Comparison of ENCODE assay signal across 8 cellular contexts in genomic region chr7:91264083-91264923, GRCh38. TPM values are rescaled to one million over a fixed set of nuclear protein-coding genes. Genes with fewer than 3 reads are reported as not detected.
A peak's percentile ranks its signal among the peaks of the same experiment; 100 is the strongest.
DNase-seq lines count a peak whose midpoint lies in the region; ATAC-seq, FAIRE-seq and TF ChIP-seq lines count a peak whose summit lies in the region.

Gene FZD1 (plus strand): TSS chr7:91264433. CDS start chr7:91264881, 448 bp downstream.

- FAIRE-seq in D721Med (lab: Jason Lieb, UNC): no peak

- no peaks in the 10 kb centered on the region for H4K20me1 ChIP-seq in fibroblast of lung (ENCODE audit: control insufficient read depth, extremely low read depth, insufficient read depth, low read length)

- H3K27me3 Mint-ChIP-seq in stimulated activated naive CD8-positive, alpha-beta T cell treated with anti-CD3 and anti-CD28 coated beads, Interleukin-15, Interleukin-2, amounts not matched to agents 100 ng/mL and 50 ng/mL, for 24 hours: peaks cover 64% of the 10 kb centered on the region

- H2AFZ ChIP-seq in fibroblast of lung (ENCODE audit: low read length): peak within 1 kb of the TSS; percentile 87

- H3K9ac ChIP-seq in fibroblast of lung (ENCODE audit: insufficient read depth, low read length): peak within 1 kb of the TSS; percentile 77

- TF ChIP-seq CTCF in D721Med (IDR thresholded peaks at IDR 0.05; ENCODE audit: insufficient read depth, missing control alignments) (no peak), fibroblast of lung (conservative IDR thresholded peaks at IDR 0.05 in 1 of 2, IDR thresholded peaks at IDR 0.05 in 1 of 2; ENCODE audit: low read depth in 1 of 2, low read length in 2 of 2) (peak in 1 of 2 donors; percentile 6)

- DNase-seq in D721Med (ENCODE audit: insufficient read length, low spot score) (peak; percentile 73), HPDE6-E6E7 (ENCODE audit: extremely low spot score) (peak; percentile 80), NCI-H774 (lab: John Stamatoyannopoulos, UW) (peak; percentile 98), activated T-cell treated with anti-CD3 and anti-CD28 coated beads for 24 hours (ENCODE audit: low read depth) (peak; percentile 60), fibroblast of lung (ENCODE audit: low read depth in 2 of 2) (peak; percentile 99)

- no peaks in the 10 kb centered on the region for H3K36me3 Mint-ChIP-seq in stimulated activated naive CD8-positive, alpha-beta T cell treated with anti-CD3 and anti-CD28 coated beads, Interleukin-15, Interleukin-2, amounts not matched to agents 100 ng/mL and 50 ng/mL, for 24 hours (ENCODE audit: low read depth)

- peaks cover 34% of the 10 kb centered on the region for H3K79me2 ChIP-seq in fibroblast of lung (ENCODE audit: control insufficient read depth, insufficient read depth, low read length)

- H3K4me1 Mint-ChIP-seq in stimulated activated naive CD8-positive, alpha-beta T cell treated with anti-CD3 and anti-CD28 coated beads, Interleukin-15, Interleukin-2, amounts not matched to agents 100 ng/mL and 50 ng/mL, for 24 hours (ENCODE audit: low read depth): peaks cover 19% of the 10 kb centered on the region

- H3K27me3 ChIP-seq in fibroblast of lung (ENCODE audit: control insufficient read depth, insufficient read depth, low read length): no peaks in the 10 kb centered on the region
- H3K27me3 ChIP-seq in muscle layer of duodenum (ENCODE audit: low read depth, low read length): no peaks in the 10 kb centered on the region

- H3K9me3 Mint-ChIP-seq in stimulated activated naive CD8-positive, alpha-beta T cell treated with anti-CD3 and anti-CD28 coated beads, Interleukin-15, Interleukin-2, amounts not matched to agents 100 ng/mL and 50 ng/mL, for 24 hours: no peaks in the 10 kb centered on the region

- peak within 1 kb of the TSS; percentile 21 for H3K27ac Mint-ChIP-seq in stimulated activated naive CD8-positive, alpha-beta T cell treated with anti-CD3 and anti-CD28 coated beads, Interleukin-15, Interleukin-2, amounts not matched to agents 100 ng/mL and 50 ng/mL, for 24 hours

- peak within 1 kb of the TSS; percentile 97 for H3K4me2 ChIP-seq in fibroblast of lung (ENCODE audit: extremely low read depth, insufficient read depth, low read length)

- peaks cover 8% of the 10 kb centered on the region for H3K4me1 ChIP-seq in fibroblast of lung (ENCODE audit: control insufficient read depth, extremely low read depth, insufficient read depth, low read length)
- peaks cover 7 to 22% of the 10 kb centered on the region in 2 donors for H3K4me1 ChIP-seq in muscle layer of duodenum (ENCODE audit: control insufficient read depth in 1 of 2, insufficient read depth in 2 of 2, low read length in 2 of 2)

- H3K36me3 ChIP-seq in fibroblast of lung (ENCODE audit: control insufficient read depth, insufficient read depth, low read length) (peaks cover 2% of the 10 kb centered on the region), muscle layer of duodenum (ENCODE audit: control insufficient read depth in 1 of 2, insufficient read depth in 2 of 2, low read length in 2 of 2) (peaks cover 0 to 4% of the 10 kb centered on the region in 2 donors)

- H3K27ac ChIP-seq in fibroblast of lung (ENCODE audit: insufficient read depth, low read length): peak within 1 kb of the TSS; percentile 86
- H3K27ac ChIP-seq in muscle layer of duodenum (ENCODE audit: low read length): peak within 1 kb of the TSS; percentile 90

- peak; percentile 94 for ATAC-seq in GM21367 (IDR thresholded peaks at IDR 0.05; ENCODE audit: unreplicated experiment)

- H3K9me3 ChIP-seq in fibroblast of lung (ENCODE audit: control insufficient read depth, insufficient read depth, low read depth, low read length) (no peaks in the 10 kb centered on the region), muscle layer of duodenum (ENCODE audit: control insufficient read depth in 1 of 2, low read length in 2 of 2) (no peaks in the 10 kb centered on the region)

- H3K4me3 ChIP-seq in fibroblast of lung (replicated peaks in 1 of 4; ENCODE audit: control extremely low read depth in 1 of 4, insufficient read depth in 1 of 4, low read depth in 3 of 4, low read length in 4 of 4): peak within 1 kb of the TSS; percentile 37 to 90 (median 76)
- peak within 1 kb of the TSS; percentile 90 to 92 for H3K4me3 ChIP-seq in muscle layer of duodenum (ENCODE audit: low read depth in 1 of 2, low read length in 2 of 2)

- peak within 1 kb of the TSS; percentile 78 for H3K4me3 Mint-ChIP-seq in stimulated activated naive CD8-positive, alpha-beta T cell treated with anti-CD3 and anti-CD28 coated beads, Interleukin-15, Interleukin-2, amounts not matched to agents 100 ng/mL and 50 ng/mL, for 24 hours

RNA-seq across cellular contexts. Expression of gene FZD1, which starts in this region (rescaled TPM):
- 10.8 and 12.6 TPM in 2 replicates for total RNA-seq in fibroblast of lung
- 7.6 and 15.7 TPM in 2 replicates for polyA plus RNA-seq in fibroblast of lung
- polyA plus RNA-seq in fibroblast of lung (2012): 8.3 and 17.6 TPM in 2 replicates
- polyA minus RNA-seq in fibroblast of lung (ENCODE audit: low replicate concordance): 8.2 and 15.6 TPM in 2 replicates

Comparison
In these comparisons a context has a peak if more than half of its experiments do, and no peak if none do; other contexts are left out.
1. Peak in every context shown above with its lines: DNase-seq, ATAC-seq, H3K4me3 ChIP-seq and H3K27ac ChIP-seq.